In genomic region chr7:100864263-100864845, GRCh38 we compare ENCODE assay signal across 16 cellular contexts. TPM values are rescaled to one million over a fixed set of nuclear protein-coding genes. Genes with fewer than 3 reads are reported as not detected.
DNase-seq lines count a peak whose midpoint lies in the region; ATAC-seq and TF ChIP-seq lines count a peak whose summit lies in the region.
"Had no signal": no experiment of that assay in that cellular context is flagged by ENCODE, and none has a peak within 500 bp of the region (broad histone marks: within the 10 kb centered on the region; RNA-seq: fewer than 3 reads in every experiment).

No MANE protein-coding gene starts in this region.

- 100% methylated on average over 3 of the region's 12 CpGs; no CpG with 5 or more reads in 1 of the 2 experiments for WGBS in IMR-90 (ENCODE audit: extremely low coverage in 2 of 2, insufficient read length in 1 of 2), 2 experiments

- H3K4me3 ChIP-seq in IMR-90 (ENCODE audit: insufficient read depth, low read depth, low read length) (no peak overlapping the region), ascending aorta (no peak overlapping the region)
- H3K4me3 ChIP-seq: PC-9, SJSA1 had no signal

- no peak overlapping the region for H3K23ac ChIP-seq in IMR-90 (ENCODE audit: low read depth, low read length)

- no peak for TF ChIP-seq POLR2A in IMR-90 (IDR thresholded peaks at IDR 0.05; ENCODE audit: low read depth, low read length)

- peaks cover 15% of the 10 kb centered on the region for H3K4me1 Mint-ChIP-seq in activated naive CD4-positive, alpha-beta T cell treated with anti-CD3 and anti-CD28 coated beads, Interleukin-2, amount 50 U/mL, for 24 hours
- H3K4me1 Mint-ChIP-seq in activated naive CD4-positive, alpha-beta T cell treated with anti-CD3 and anti-CD28 coated beads, Interleukin-2, amount 10 ng/mL, durations not matched to agents 7 days and 5 days = peaks cover 29% of the 10 kb centered on the region
- H3K4me1 Mint-ChIP-seq in central memory CD8-positive, alpha-beta T cell = peaks cover 9% of the 10 kb centered on the region
- H3K4me1 Mint-ChIP-seq in stimulated activated naive B cell treated with anti-CD40 and anti-IgM and Interleukin-4, amounts not matched to agents 10 μg/mL and 1 μg/mL and 100 μg/mL, for 72 hours = peaks cover 23 to 44% of the 10 kb centered on the region in 2 donors

- H2AK9ac ChIP-seq in IMR-90 (replicated peaks; ENCODE audit: low read depth, low read length, poor library complexity) = no peak overlapping the region

- no peak overlapping the region for H2BK120ac ChIP-seq in IMR-90 (ENCODE audit: low read depth, low read length)

- no peak overlapping the region for H3K14ac ChIP-seq in IMR-90 (replicated peaks; ENCODE audit: low read depth, low read length)

- ATAC-seq in IMR-90 (ENCODE audit: low read depth) (no peak), GM18519 (IDR thresholded peaks at IDR 0.05; ENCODE audit: low FRiP score, unreplicated experiment) (no peak)
- ATAC-seq in central memory CD8-positive, alpha-beta T cell (replicated peaks; ENCODE audit: extremely low read depth, poor library complexity, severe bottlenecking) = no peak
- no peak for ATAC-seq in stimulated activated naive B cell treated with anti-CD40 and anti-IgM and Interleukin-4, amounts not matched to agents 10 μg/mL and 1 μg/mL and 100 μg/mL, for 72 hours (replicated peaks)

- no peak overlapping the region for H3K56ac ChIP-seq in IMR-90 (ENCODE audit: extremely low read depth, insufficient read depth, low read length)

- H3K4me3 Mint-ChIP-seq in activated naive CD4-positive, alpha-beta T cell treated with anti-CD3 and anti-CD28 coated beads, Interleukin-2, amount 50 U/mL, for 24 hours = no peak overlapping the region
- no peak overlapping the region for H3K4me3 Mint-ChIP-seq in activated naive CD4-positive, alpha-beta T cell treated with anti-CD3 and anti-CD28 coated beads, Interleukin-2, amount 10 ng/mL, durations not matched to agents 7 days and 5 days
- H3K4me3 Mint-ChIP-seq in central memory CD8-positive, alpha-beta T cell = no peak overlapping the region
- H3K4me3 Mint-ChIP-seq in stimulated activated naive B cell treated with anti-CD40 and anti-IgM and Interleukin-4, amounts not matched to agents 10 μg/mL and 1 μg/mL and 100 μg/mL, for 72 hours = no peak overlapping the region

- peaks cover 26% of the 10 kb centered on the region for H3K36me3 ChIP-seq in IMR-90 (ENCODE audit: control insufficient read depth, insufficient read depth, low read length)
- peaks cover 15 to 20% of the 10 kb centered on the region in 2 donors for H3K36me3 ChIP-seq in ascending aorta

- no peaks in the 10 kb centered on the region for H3K9me3 Mint-ChIP-seq in activated naive CD4-positive, alpha-beta T cell treated with anti-CD3 and anti-CD28 coated beads, Interleukin-2, amount 50 U/mL, for 24 hours
- H3K9me3 Mint-ChIP-seq in activated naive CD4-positive, alpha-beta T cell treated with anti-CD3 and anti-CD28 coated beads, Interleukin-2, amount 10 ng/mL, durations not matched to agents 7 days and 5 days = no peaks in the 10 kb centered on the region
- H3K9me3 Mint-ChIP-seq in central memory CD8-positive, alpha-beta T cell = no peaks in the 10 kb centered on the region
- no peaks in the 10 kb centered on the region for H3K9me3 Mint-ChIP-seq in stimulated activated naive B cell treated with anti-CD40 and anti-IgM and Interleukin-4, amounts not matched to agents 10 μg/mL and 1 μg/mL and 100 μg/mL, for 72 hours

- no peak overlapping the region for H2BK15ac ChIP-seq in IMR-90 (ENCODE audit: low read depth, low read length)

- H3K79me1 ChIP-seq in IMR-90 (ENCODE audit: low read depth in 1 of 2, low read length in 2 of 2) = peaks cover 6 to 33% of the 10 kb centered on the region in 2 experiments

- H3K36me3 Mint-ChIP-seq in activated naive CD4-positive, alpha-beta T cell treated with anti-CD3 and anti-CD28 coated beads, Interleukin-2, amount 50 U/mL, for 24 hours = peaks cover 7% of the 10 kb centered on the region
- H3K36me3 Mint-ChIP-seq in activated naive CD4-positive, alpha-beta T cell treated with anti-CD3 and anti-CD28 coated beads, Interleukin-2, amount 10 ng/mL, durations not matched to agents 7 days and 5 days = peaks cover 45% of the 10 kb centered on the region
- H3K36me3 Mint-ChIP-seq in central memory CD8-positive, alpha-beta T cell (ENCODE audit: insufficient read depth) = peaks cover 39% of the 10 kb centered on the region
- H3K36me3 Mint-ChIP-seq in stimulated activated naive B cell treated with anti-CD40 and anti-IgM and Interleukin-4, amounts not matched to agents 10 μg/mL and 1 μg/mL and 100 μg/mL, for 72 hours = peaks cover 36 to 51% of the 10 kb centered on the region in 2 donors

- dilution Hi-C loops in IMR-90 (cut with HindIII; ENCODE audit: low sequenced_read_pairs, unreplicated experiment) = no loop called here

- H3K9ac ChIP-seq in IMR-90 (ENCODE audit: low read depth, low read length) = no peak overlapping the region

- no TSS peak for BruUV-seq in IMR-90 (replicated peaks; lab: Mats Ljungman, UMichigan)

- H3K9me1 ChIP-seq in IMR-90 (ENCODE audit: insufficient read depth, low read length) = peaks cover 4% of the 10 kb centered on the region; the same call in 1 of the 2 replicates

- no peaks in the 10 kb centered on the region for H3K27me3 Mint-ChIP-seq in activated naive CD4-positive, alpha-beta T cell treated with anti-CD3 and anti-CD28 coated beads, Interleukin-2, amount 50 U/mL, for 24 hours
- H3K27me3 Mint-ChIP-seq in activated naive CD4-positive, alpha-beta T cell treated with anti-CD3 and anti-CD28 coated beads, Interleukin-2, amount 10 ng/mL, durations not matched to agents 7 days and 5 days = no peaks in the 10 kb centered on the region
- no peaks in the 10 kb centered on the region for H3K27me3 Mint-ChIP-seq in central memory CD8-positive, alpha-beta T cell
- no peaks in the 10 kb centered on the region for H3K27me3 Mint-ChIP-seq in stimulated activated naive B cell treated with anti-CD40 and anti-IgM and Interleukin-4, amounts not matched to agents 10 μg/mL and 1 μg/mL and 100 μg/mL, for 72 hours

- no peak for TF ChIP-seq RAD21 in IMR-90 (IDR thresholded peaks at IDR 0.05; ENCODE audit: low read length)

- H3K9me3 ChIP-seq in IMR-90 (ENCODE audit: control insufficient read depth, insufficient read depth, low read length) = no peaks in the 10 kb centered on the region
- no peaks in the 10 kb centered on the region for H3K9me3 ChIP-seq in ascending aorta
- H3K9me3 ChIP-seq: SJSA1 had no signal

- H2BK20ac ChIP-seq in IMR-90 (ENCODE audit: low read depth, low read length) = no peak overlapping the region

- H3K4me2 ChIP-seq in IMR-90 (ENCODE audit: low read depth, low read length) = no peak overlapping the region
- H3K4me2 ChIP-seq: PC-9 had no signal

- no peak overlapping the region for H4K8ac ChIP-seq in IMR-90 (ENCODE audit: low read depth in 2 of 2, low read length in 2 of 2)

- H2AFZ ChIP-seq in IMR-90 (replicated peaks; ENCODE audit: low read length, poor library complexity) = no peak overlapping the region
- H2AFZ ChIP-seq: PC-9 had no signal

- TF ChIP-seq CTCF in IMR-90 (conservative IDR thresholded peaks at IDR 0.05; ENCODE audit: low read depth, low read length) (no peak), ascending aorta (IDR thresholded peaks at IDR 0.05) (no peak)

- H3K27ac ChIP-seq in IMR-90 (ENCODE audit: insufficient read depth, low read length) (no peak overlapping the region), ascending aorta (no peak overlapping the region)
- H3K27ac ChIP-seq: PC-9, SJSA1 had no signal

- H3K18ac ChIP-seq in IMR-90 (ENCODE audit: low read depth, low read length) = no peak overlapping the region

- peak overlapping the region; percentile 60; the same call in 1 of the 2 replicates for H2AK5ac ChIP-seq in IMR-90 (ENCODE audit: low read depth, low read length)

- H4K91ac ChIP-seq in IMR-90 (ENCODE audit: insufficient read depth, low read depth, low read length) = no peak overlapping the region

- CTCF ChIA-PET in activated naive CD4-positive, alpha-beta T cell treated with anti-CD3 and anti-CD28 coated beads, Interleukin-2, amount 10 ng/mL, durations not matched to agents 7 days and 5 days (lab: Charles Lee) = interaction anchor here (2.1 kb wide), 1 partner anchor 12 kb away, joined by 7 read pairs; the partner anchor contains the start of gene SLC12A9
- CTCF ChIA-PET in IMR-90 (lab: Yijun Ruan, JAX) = no interaction called here

- DNase-seq in activated naive CD4-positive, alpha-beta T cell treated with anti-CD3 and anti-CD28 coated beads, Interleukin-2, amount 10 ng/mL, durations not matched to agents 7 days and 5 days = no peak
- no peak for DNase-seq in IMR-90
- DNase-seq in central memory CD8-positive, alpha-beta T cell (ENCODE audit: low spot score in 2 of 2) = no peak
- DNase-seq in stimulated activated naive B cell treated with anti-CD40 and anti-IgM and Interleukin-4, amounts not matched to agents 10 μg/mL and 1 μg/mL and 100 μg/mL, for 72 hours = no peak
- DNase-seq in NCI-H2081 (lab: John Stamatoyannopoulos, UW) = no peak
- DNase-seq in ascending aorta (ENCODE audit: low spot score in 2 of 2) = no peak
- DNase-seq: GDM1, NCI-H1417, NCI-H187 treated with DMSO at 0.1 percent for 48 hours, NCI-H226, NCI-H524 treated with DMSO at 0.1 percent for 48 hours, PC-9 had no signal

- H4K20me1 ChIP-seq in IMR-90 (ENCODE audit: insufficient read depth, low read length) = 0 out of 2 replicates have a peak, but pooled peaks cover 3% of the 10 kb centered on the region

- H3K27me3 ChIP-seq in IMR-90 (ENCODE audit: control insufficient read depth, insufficient read depth, low read length) (no peaks in the 10 kb centered on the region), ascending aorta (no peaks in the 10 kb centered on the region)
- H3K27me3 ChIP-seq: SJSA1 had no signal

- POLR2A ChIA-PET in IMR-90 (lab: Charles Lee; ENCODE audit: unreplicated experiment) = no interaction called here

- H3K4me1 ChIP-seq in IMR-90 (ENCODE audit: control insufficient read depth, insufficient read depth, low read length) (peaks cover 18% of the 10 kb centered on the region), ascending aorta (peaks cover 17 to 23% of the 10 kb centered on the region in 2 donors)

- H2BK5ac ChIP-seq in IMR-90 (ENCODE audit: low read depth, low read length, poor library complexity, severe bottlenecking) = no peak overlapping the region

- no peak overlapping the region for H3K4ac ChIP-seq in IMR-90 (ENCODE audit: low read depth, low read length)

- intact Hi-C loops in IMR-90 (cut with micrococcal nuclease) = no loop called here
- intact Hi-C loops in ascending aorta (cut with DNase I) = no loop called here

- peak overlapping the region; percentile 63 for H3K27ac Mint-ChIP-seq in activated naive CD4-positive, alpha-beta T cell treated with anti-CD3 and anti-CD28 coated beads, Interleukin-2, amount 50 U/mL, for 24 hours
- H3K27ac Mint-ChIP-seq in activated naive CD4-positive, alpha-beta T cell treated with anti-CD3 and anti-CD28 coated beads, Interleukin-2, amount 10 ng/mL, durations not matched to agents 7 days and 5 days = no peak overlapping the region
- H3K27ac Mint-ChIP-seq in central memory CD8-positive, alpha-beta T cell (ENCODE audit: low read depth) = peak overlapping the region; percentile 49
- peak overlapping the region; percentile 56 for H3K27ac Mint-ChIP-seq in stimulated activated naive B cell treated with anti-CD40 and anti-IgM and Interleukin-4, amounts not matched to agents 10 μg/mL and 1 μg/mL and 100 μg/mL, for 72 hours

- no peak overlapping the region for H4K5ac ChIP-seq in IMR-90 (ENCODE audit: low read depth, low read length)

- in situ Hi-C loops in IMR-90 (cut with MboI; ENCODE audit: low sequenced_read_pairs) = loop anchor here (25.0 kb wide), 2 partner anchors 277 to 402 kb away; partner anchors contain the start of genes FBXO24, LRCH4 and SPACDR

RNA-seq across cellular contexts. Expression of gene TRIP6, which starts 2.8 kb away (rescaled TPM):
- total RNA-seq in IMR-90 (2012; rRNA removed) (36.4 and 39.2 TPM in 2 replicates), ascending aorta (221 TPM)
- 72.3 and 89.0 TPM in 2 replicates for polyA plus RNA-seq in IMR-90 (2012; rRNA removed)
- polyA plus RNA-seq in IMR-90 (2012; cell fraction: cytosol; rRNA removed) = 76.7 and 146 TPM in 2 replicates
- polyA plus RNA-seq in IMR-90 (2012; cell fraction: nucleus; rRNA removed; ENCODE audit: low replicate concordance) = 158 and 235 TPM in 2 replicates

RNA-seq across cellular contexts. Expression of gene SRRT, which starts 10.5 kb away (rescaled TPM):
- total RNA-seq in IMR-90 (2012; rRNA removed) (41.4 and 45.3 TPM in 2 replicates), ascending aorta (89.2 TPM)
- 89.5 and 93.5 TPM in 2 replicates for polyA plus RNA-seq in IMR-90 (2012; rRNA removed)
- polyA plus RNA-seq in IMR-90 (2012; cell fraction: cytosol; rRNA removed) = 44.1 and 48.9 TPM in 2 replicates
- 362 and 444 TPM in 2 replicates for polyA plus RNA-seq in IMR-90 (2012; cell fraction: nucleus; rRNA removed; ENCODE audit: low replicate concordance)

RNA-seq across cellular contexts. Expression of gene SLC12A9, which starts 11.8 kb away (rescaled TPM):
- total RNA-seq in IMR-90 (2012; rRNA removed) (3.3 and 4.5 TPM in 2 replicates), ascending aorta (19.4 TPM)
- polyA plus RNA-seq in IMR-90 (2012; rRNA removed) = 16.2 and 17.7 TPM in 2 replicates
- 11.9 and 20.8 TPM in 2 replicates for polyA plus RNA-seq in IMR-90 (2012; cell fraction: cytosol; rRNA removed)
- polyA plus RNA-seq in IMR-90 (2012; cell fraction: nucleus; rRNA removed; ENCODE audit: low replicate concordance) = 49.4 and 99.1 TPM in 2 replicates

RNA-seq across cellular contexts. Expression of gene UFSP1, which starts 25.2 kb away (rescaled TPM):
- 0.28 and 0.36 TPM in 2 replicates for total RNA-seq in IMR-90 (2012; rRNA removed)
- 1.0 TPM in 2 replicates for polyA plus RNA-seq in IMR-90 (2012; rRNA removed)
- 2.0 and 2.5 TPM in 2 replicates for polyA plus RNA-seq in IMR-90 (2012; cell fraction: cytosol; rRNA removed)
- polyA plus RNA-seq in IMR-90 (2012; cell fraction: nucleus; rRNA removed; ENCODE audit: low replicate concordance) = 0.70 and 3.1 TPM in 2 replicates
- 0.53 TPM for total RNA-seq in ascending aorta

RNA-seq across cellular contexts. Expression of gene ACHE, which starts 31.3 kb away (rescaled TPM):
- total RNA-seq in IMR-90 (2012; rRNA removed) = not detected in 2 replicates
- 0.41 and 0.65 TPM in 2 replicates for polyA plus RNA-seq in IMR-90 (2012; rRNA removed)
- polyA plus RNA-seq in IMR-90 (2012; cell fraction: cytosol; rRNA removed) = 0.25 and 0.48 TPM in 2 replicates
- 1.6 and 4.6 TPM in 2 replicates for polyA plus RNA-seq in IMR-90 (2012; cell fraction: nucleus; rRNA removed; ENCODE audit: low replicate concordance)
- total RNA-seq in ascending aorta = 7.8 TPM
- total RNA-seq: M059J had no signal
